Comparison of ENCODE assay signal across 1 cellular context in the genomic region with DNA sequence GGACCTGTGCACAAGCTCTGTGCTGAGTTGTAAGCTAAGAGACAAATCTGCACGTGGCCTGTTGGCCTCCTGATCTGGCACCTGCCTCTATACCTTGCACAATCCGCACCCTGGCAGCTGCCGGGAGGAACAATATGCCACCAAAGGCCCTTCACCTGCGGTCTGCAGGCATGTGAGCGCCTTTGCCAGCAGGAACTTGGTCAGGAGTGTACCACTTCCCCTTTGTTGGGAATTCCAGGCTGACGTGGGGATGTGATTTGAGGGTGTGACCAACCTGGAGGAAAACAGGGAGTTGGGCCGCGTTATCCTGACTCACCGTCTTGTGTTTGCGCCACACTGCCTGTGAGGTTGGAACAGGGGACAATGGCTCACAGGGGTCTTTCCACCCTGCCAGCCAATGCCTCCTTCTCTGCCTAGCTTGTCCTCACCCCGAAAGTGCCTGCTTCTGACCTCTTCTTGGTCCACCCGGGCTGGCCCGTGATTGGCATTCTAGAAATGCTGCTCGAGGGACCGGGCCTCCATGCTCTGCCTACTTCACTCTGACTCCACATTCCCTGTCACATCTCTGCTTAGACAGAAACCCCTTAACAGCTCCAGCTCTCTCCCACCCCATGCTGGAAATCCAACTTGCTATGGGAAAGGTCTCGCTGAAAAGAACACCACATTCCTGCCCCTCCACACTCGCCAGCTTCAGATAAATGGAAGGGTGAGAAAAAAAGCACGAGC.
A peak's percentile ranks its signal among the peaks of the same experiment; 100 is the strongest.
TF ChIP-seq lines count a peak whose summit lies in the region.

No MANE protein-coding gene starts in this region.

TF ChIP-seq in liver, 16 proteins besides CTCF, POLR2A, EP300 and RAD21 (continued from another document):
- TF ChIP-seq, protein P1, sequence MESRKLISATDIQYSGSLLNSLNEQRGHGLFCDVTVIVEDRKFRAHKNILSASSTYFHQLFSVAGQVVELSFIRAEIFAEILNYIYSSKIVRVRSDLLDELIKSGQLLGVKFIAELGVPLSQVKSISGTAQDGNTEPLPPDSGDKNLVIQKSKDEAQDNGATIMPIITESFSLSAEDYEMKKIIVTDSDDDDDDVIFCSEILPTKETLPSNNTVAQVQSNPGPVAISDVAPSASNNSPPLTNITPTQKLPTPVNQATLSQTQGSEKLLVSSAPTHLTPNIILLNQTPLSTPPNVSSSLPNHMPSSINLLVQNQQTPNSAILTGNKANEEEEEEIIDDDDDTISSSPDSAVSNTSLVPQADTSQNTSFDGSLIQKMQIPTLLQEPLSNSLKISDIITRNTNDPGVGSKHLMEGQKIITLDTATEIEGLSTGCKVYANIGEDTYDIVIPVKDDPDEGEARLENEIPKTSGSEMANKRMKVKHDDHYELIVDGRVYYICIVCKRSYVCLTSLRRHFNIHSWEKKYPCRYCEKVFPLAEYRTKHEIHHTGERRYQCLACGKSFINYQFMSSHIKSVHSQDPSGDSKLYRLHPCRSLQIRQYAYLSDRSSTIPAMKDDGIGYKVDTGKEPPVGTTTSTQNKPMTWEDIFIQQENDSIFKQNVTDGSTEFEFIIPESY (IDR thresholded peaks at IDR 0.05): peak; percentile 64
- TF ChIP-seq HNF4G (IDR thresholded peaks at IDR 0.05): no peak
- TF ChIP-seq HNF4A (conservative IDR thresholded peaks at IDR 0.05): peak; percentile 70 to 83
- peak; percentile 84 to 95 for TF ChIP-seq RXRA (IDR thresholded peaks at IDR 0.05)
- no peak for TF ChIP-seq FOXA2 (IDR thresholded peaks at IDR 0.05)
- TF ChIP-seq JUND (IDR thresholded peaks at IDR 0.05): peak in 1 of 2 donors; percentile 63
